Comparison of ENCODE assay signal across 19 cellular contexts in the genomic region with DNA sequence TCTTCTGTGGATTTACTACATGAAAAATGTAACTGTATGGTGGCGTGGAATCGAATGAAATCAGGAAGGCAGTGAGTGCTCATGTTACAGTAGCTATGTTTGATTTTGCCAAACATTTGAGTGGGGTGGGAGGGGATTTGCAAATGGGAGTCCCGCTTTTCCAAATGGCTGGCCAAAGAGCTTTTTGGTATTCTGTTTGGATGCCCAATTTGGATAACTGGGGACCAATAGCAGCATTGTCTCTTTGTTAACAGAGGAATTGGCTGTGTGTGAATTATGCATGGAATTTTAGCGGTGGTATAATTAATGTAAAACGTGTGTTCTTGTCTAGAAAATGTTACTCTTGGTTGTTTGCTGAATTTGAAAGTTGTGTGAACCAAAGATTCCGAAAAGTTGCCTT. TPM values are rescaled to one million over a fixed set of nuclear protein-coding genes. Genes with fewer than 3 reads are reported as not detected.
DNase-seq lines count a peak whose midpoint lies in the region; ATAC-seq and TF ChIP-seq lines count a peak whose summit lies in the region.
"Had no signal": no experiment of that assay in that cellular context is flagged by ENCODE, and none has a peak within 500 bp of the region (broad histone marks: within the 10 kb centered on the region; RNA-seq: fewer than 3 reads in every experiment).

No MANE protein-coding gene starts in this region.

- H3K4me1 Mint-ChIP-seq in CD8-positive, alpha-beta T cell (ENCODE audit: low read depth), result peaks cover 60% of the 10 kb centered on the region
- H3K4me1 Mint-ChIP-seq: CD14-positive monocyte had no signal

- H3K27me3 ChIP-seq in CD8-positive, alpha-beta T cell (ENCODE audit: insufficient read depth, low read length), result no peaks in the 10 kb centered on the region

- no peak overlapping the region for H3K9ac ChIP-seq in SK-N-MC (ENCODE audit: insufficient read length)

- H3K36me3 Mint-ChIP-seq in CD8-positive, alpha-beta T cell, result peaks cover 91% of the 10 kb centered on the region

- H3K9me3 Mint-ChIP-seq in CD8-positive, alpha-beta T cell, result no peaks in the 10 kb centered on the region
- H3K9me3 Mint-ChIP-seq: CD14-positive monocyte had no signal

- intact Hi-C loops in CD8-positive, alpha-beta T cell (cut with DNase I, micrococcal nuclease), result no loop called here

- DNase-seq in CD8-positive, alpha-beta T cell, result no peak
- no peak for DNase-seq in SK-N-MC (ENCODE audit: low read depth, low spot score)
- peak; percentile 50 for DNase-seq in fibroblast of gingiva (ENCODE audit: low read depth)
- DNase-seq in putamen (ENCODE audit: low spot score), result peak; percentile 29
- DNase-seq in KG1 (lab: John Stamatoyannopoulos, UW), result no peak
- DNase-seq: AML-193; EL; H7; NCI-H1048; NCI-H1436 treated with DMSO at 0.1 percent for 48 hours; NCI-H2029 treated with DMSO at 0.1 percent for 48 hours; NCI-H2171 treated with DMSO at 0.1 percent for 48 hours; NCI-H446 treated with DMSO at 0.1 percent for 48 hours; NK-92 treated with Interleukin-12 subunit alpha and Interleukin-12 subunit beta, amount 100 ng/mL, for 24 hours had no signal

- H3K9me3 ChIP-seq in CD8-positive, alpha-beta T cell (ENCODE audit: low read length), result no peaks in the 10 kb centered on the region
- H3K9me3 ChIP-seq in SK-N-MC (ENCODE audit: low read depth, low read length), result no peaks in the 10 kb centered on the region

- peaks cover 43% of the 10 kb centered on the region for H3K36me3 ChIP-seq in CD8-positive, alpha-beta T cell (ENCODE audit: insufficient read depth, low read length)
- peaks cover 98% of the 10 kb centered on the region for H3K36me3 ChIP-seq in SK-N-MC (ENCODE audit: insufficient read depth, low read length)

- POLR2A ChIA-PET in CD8-positive, alpha-beta T cell (lab: Charles Lee), result interaction anchor here (1.1 kb wide), 1 partner anchor 16 kb away, joined by 3 read pairs; no protein-coding TSS in a partner anchor

- H3K4me3 ChIP-seq in CD8-positive, alpha-beta T cell (ENCODE audit: low read depth, low read length), result no peak overlapping the region
- no peak overlapping the region for H3K4me3 ChIP-seq in SK-N-MC

- H3K27ac Mint-ChIP-seq in CD8-positive, alpha-beta T cell, result peak overlapping the region; percentile 12

- ATAC-seq in CD8-positive, alpha-beta T cell, result no peak
- no peak for ATAC-seq in HG03378 (IDR thresholded peaks at IDR 0.05; ENCODE audit: unreplicated experiment)
- ATAC-seq in GM21526 (IDR thresholded peaks at IDR 0.05; ENCODE audit: low FRiP score, unreplicated experiment), result no peak

- no peak for TF ChIP-seq CTCF in CD8-positive, alpha-beta T cell (IDR thresholded peaks at IDR 0.05)

- H3K4me3 Mint-ChIP-seq in CD8-positive, alpha-beta T cell, result no peak overlapping the region
- H3K4me3 Mint-ChIP-seq: CD14-positive monocyte had no signal

- no peaks in the 10 kb centered on the region for H3K27me3 Mint-ChIP-seq in CD8-positive, alpha-beta T cell (ENCODE audit: low read depth)

- H3K27ac ChIP-seq in CD8-positive, alpha-beta T cell (ENCODE audit: low read depth, low read length), result no peak overlapping the region
- H3K27ac ChIP-seq in SK-N-MC, result peak overlapping the region; percentile 85

- H3K4me1 ChIP-seq in CD8-positive, alpha-beta T cell (ENCODE audit: insufficient read depth, low read length), result peaks cover 35% of the 10 kb centered on the region

- CTCF ChIA-PET in CD8-positive, alpha-beta T cell (lab: Charles Lee), result interaction anchor here (1.4 to 1.6 kb wide), 2 partner anchors 9 to 116 kb away, joined by 5 read pairs; no protein-coding TSS in a partner anchor

RNA-seq across cellular contexts. Expression of gene HNRNPM, which starts 17.8 kb away (rescaled TPM):
- total RNA-seq in CD8-positive, alpha-beta T cell, result 100 to 1,000 TPM; 268 to 278 TPM

RNA-seq across cellular contexts. Expression of gene PRAM1, which starts 39.8 kb away (rescaled TPM):
- total RNA-seq in CD8-positive, alpha-beta T cell, result 1 to 10 TPM; 1.8 to 1.9 TPM
- total RNA-seq: MCF 10A, RPMI7951 had no signal

RNA-seq across cellular contexts. Expression of gene MARCHF2, which starts 49.5 kb away (rescaled TPM):
- total RNA-seq in CD8-positive, alpha-beta T cell, result 10 to 100 TPM; 14.5 to 17.5 TPM

RNA-seq across cellular contexts. Expression of gene ZNF414, which starts 51.4 kb away (rescaled TPM):
- total RNA-seq in CD8-positive, alpha-beta T cell, result 10 to 100 TPM; 26.3 to 33.1 TPM

Comparison
In these comparisons a context has a peak if more than half of its experiments do, and no peak if none do; other contexts are left out.
1. DNase-seq: peak in fibroblast of gingiva (single experiment) and putamen (single experiment); none in CD8-positive, alpha-beta T cell (0 of 7), SK-N-MC (single experiment) and KG1 (single experiment).